In genomic region chr16:3007059-3007956, GRCh38 we compare ENCODE assay signal across 1 cellular context.
A peak's percentile ranks its signal among the peaks of the same experiment; 100 is the strongest.
TF ChIP-seq lines count a peak whose summit lies in the region.

No MANE protein-coding gene starts in this region.

TF ChIP-seq in liver, 16 proteins besides CTCF, POLR2A, EP300 and RAD21 (continued from another document):
- TF ChIP-seq REST (IDR thresholded peaks at IDR 0.05) (peak; percentile 57), YY1 (IDR thresholded peaks at IDR 0.05) (peak; percentile 51), FOXA2 (IDR thresholded peaks at IDR 0.05) (no peak)
